In genomic region chr5:34483442-34484033, GRCh38 we compare ENCODE assay signal across 18 cellular contexts.
A peak's percentile ranks its signal among the peaks of the same experiment; 100 is the strongest.
DNase-seq lines count a peak whose midpoint lies in the region; ATAC-seq, FAIRE-seq and TF ChIP-seq lines count a peak whose summit lies in the region.
"Had no signal": no experiment of that assay in that cellular context is flagged by ENCODE, and none has a peak within 500 bp of the region (broad histone marks: within the 10 kb centered on the region; RNA-seq: fewer than 3 reads in every experiment).

No MANE protein-coding gene starts in this region.

- TF ChIP-seq CTCF in astrocyte of the cerebellum (IDR thresholded peaks at IDR 0.05; ENCODE audit: low read depth, low read length, missing control alignments) = no peak
- no peak for TF ChIP-seq CTCF in kidney (IDR thresholded peaks at IDR 0.05; ENCODE audit: borderline replicate concordance, extremely low read depth, insufficient read depth)

- no peak overlapping the region for H3K4me3 ChIP-seq in astrocyte of the cerebellum (ENCODE audit: low read depth, low read length)
- H3K4me3 ChIP-seq in kidney (ENCODE audit: low read length in 2 of 2) = no peak overlapping the region
- H3K4me3 ChIP-seq: lung had no signal

- no peak for ATAC-seq in GM18870 (IDR thresholded peaks at IDR 0.05; ENCODE audit: unreplicated experiment)
- no peak for ATAC-seq in GM19467 (IDR thresholded peaks at IDR 0.05; ENCODE audit: unreplicated experiment)
- ATAC-seq: effector memory CD8-positive, alpha-beta T cell; right cardiac atrium had no signal

- H3K4me1 ChIP-seq in kidney (ENCODE audit: control insufficient read depth in 1 of 2, insufficient read depth in 1 of 2, low read depth in 1 of 2, low read length in 2 of 2) = peaks cover 6 to 14% of the 10 kb centered on the region in 2 donors

- in situ Hi-C loops in astrocyte of the cerebellum (cut with HindIII; ENCODE audit: low sequenced_read_pairs) = loop anchor here (25.0 kb wide), 1 partner anchor 404 kb away; no protein-coding TSS in a partner anchor

- no peaks in the 10 kb centered on the region for H3K36me3 ChIP-seq in kidney (ENCODE audit: control insufficient read depth in 1 of 2, insufficient read depth in 2 of 2, low read length in 2 of 2)

- no peaks in the 10 kb centered on the region for H3K9me3 ChIP-seq in kidney (ENCODE audit: control insufficient read depth in 1 of 2, low read length in 2 of 2)

- FAIRE-seq in kidney (lab: Jason Lieb, UNC) = no peak
- FAIRE-seq: GM18507, GM19239 had no signal

- intact Hi-C loops in kidney (cut with DNase I) = loop anchor here (10.0 kb wide), 1 partner anchor 421 kb away; no protein-coding TSS in a partner anchor

- H3K9ac ChIP-seq in kidney (ENCODE audit: low read length in 2 of 2) = no peak overlapping the region

- DNase-seq in COLO668 (lab: John Stamatoyannopoulos, UW; ENCODE audit: unreplicated experiment) (peak; percentile 30), NCI-H146 (lab: John Stamatoyannopoulos, UW) (peak; percentile 86), astrocyte of the cerebellum (ENCODE audit: low read depth) (peak; percentile 37), kidney (no peak)
- DNase-seq in activated naive CD4-positive, alpha-beta T cell (lab: John Stamatoyannopoulos, UW) = no peak
- DNase-seq: activated naive CD4-positive, alpha-beta T cell treated with Interleukin-2 at 50 U/mL for 16 hours; effector memory CD8-positive, alpha-beta T cell; NCI-H1105; right cardiac atrium; RPMI8226; stimulated activated CD4-positive, alpha-beta T cell treated with anti-CD3 and anti-CD28 coated beads, Interleukin-4, amount 100 ng/mL, for 1 hour; T-helper 1 cell had no signal

- H3K27ac ChIP-seq in layer of hippocampus (ENCODE audit: low read depth, low read length) (peak overlapping the region; percentile 86), kidney (ENCODE audit: low read depth in 2 of 2, low read length in 2 of 2) (no peak overlapping the region)

- no peaks in the 10 kb centered on the region for H3K27me3 ChIP-seq in layer of hippocampus (ENCODE audit: control insufficient read depth, insufficient read depth, low read length)

Comparison
In these comparisons a context has a peak if more than half of its experiments do, and no peak if none do; other contexts are left out.
1. DNase-seq: peak in COLO668 (single experiment), NCI-H146 (single experiment) and astrocyte of the cerebellum (single experiment); none in kidney (single experiment) and activated naive CD4-positive, alpha-beta T cell (0 of 4).